29 cellular contexts compared by ENCODE assay signal in the genomic region with DNA sequence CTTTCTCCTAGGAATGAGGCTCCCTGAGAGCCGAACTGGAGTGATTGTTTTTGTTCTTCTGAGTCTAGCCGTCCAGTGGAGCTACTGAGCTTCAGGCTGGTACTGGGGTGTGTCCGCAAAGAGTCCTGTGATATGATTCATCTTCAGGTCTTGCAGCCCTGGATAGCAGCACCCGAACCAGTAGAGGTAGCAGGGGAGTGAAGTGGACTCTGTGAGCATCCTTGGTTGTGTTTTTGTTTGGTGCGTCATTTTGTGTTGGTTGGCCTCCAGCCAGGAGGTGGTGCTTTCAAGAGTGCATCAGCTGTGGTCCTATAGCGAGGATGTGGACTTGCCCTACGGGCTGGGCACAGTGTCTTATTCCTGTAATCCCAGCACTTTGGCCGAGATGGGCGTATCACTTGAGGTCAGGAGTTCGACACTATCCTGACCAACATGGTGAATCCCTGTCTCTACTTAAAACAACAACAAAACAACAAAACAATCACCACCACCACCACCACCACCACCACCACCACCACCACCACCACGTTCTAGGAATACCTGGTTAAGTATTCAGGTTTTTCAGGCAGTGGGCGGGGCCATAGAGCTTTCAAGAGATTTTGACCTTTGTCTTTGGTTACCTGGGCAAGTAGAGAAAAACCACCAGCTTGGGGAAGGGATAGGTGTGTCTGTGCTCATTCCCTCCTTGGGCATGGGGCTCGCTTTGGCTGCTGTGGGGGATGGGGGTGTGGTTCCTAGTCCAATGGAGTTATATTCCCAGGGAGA.
DNase-seq lines count a peak whose midpoint lies in the region; ATAC-seq, FAIRE-seq and TF ChIP-seq lines count a peak whose summit lies in the region.
"Had no signal": no experiment of that assay in that cellular context is flagged by ENCODE, and none has a peak within 500 bp of the region (broad histone marks: within the 10 kb centered on the region; RNA-seq: fewer than 3 reads in every experiment).

No MANE protein-coding gene starts in this region.

- TF ChIP-seq CTCF in HEK293 (tag by site-specific recombination; IDR thresholded peaks at IDR 0.05) (no peak), endothelial cell of umbilical vein (IDR thresholded peaks at IDR 0.05; ENCODE audit: extremely low read depth in 1 of 2, insufficient read depth in 1 of 2, low read depth in 1 of 2, low read length in 2 of 2) (no peak), osteoblast (IDR thresholded peaks at IDR 0.05; ENCODE audit: extremely low read depth, low read depth, low read length) (no peak), foreskin fibroblast (IDR thresholded peaks at IDR 0.05; ENCODE audit: low read depth, low read length) (no peak)

- no peaks in the 10 kb centered on the region for H3K9me3 ChIP-seq in HEK293 (ENCODE audit: control insufficient read depth, insufficient read depth, low read depth, low read length)
- no peaks in the 10 kb centered on the region for H3K9me3 ChIP-seq in endothelial cell of umbilical vein (replicated peaks; ENCODE audit: control insufficient read depth, insufficient read depth, low read length)
- H3K9me3 ChIP-seq in osteoblast (ENCODE audit: low read depth, low read length): no peaks in the 10 kb centered on the region
- H3K9me3 ChIP-seq: lower lobe of right lung, pancreas had no signal

- H3K36me3 Mint-ChIP-seq in activated CD4-positive, alpha-beta memory T cell treated with anti-CD3 and anti-CD28 coated beads for 36 hours: peaks cover 25% of the 10 kb centered on the region

- no peak for TF ChIP-seq POLR2A in endothelial cell of umbilical vein (IDR thresholded peaks at IDR 0.05; ENCODE audit: low read depth, low read length)

- CTCF ChIA-PET in HEK293 (lab: Yijun Ruan, JAX): no interaction called here
- CTCF ChIA-PET in endothelial cell of umbilical vein (lab: Charles Lee): interaction anchor here (0.6 to 2.2 kb wide), 4 partner anchors 12 to 304 kb away, joined by 3 to 10 read pairs (median 3); no protein-coding TSS in a partner anchor
- CTCF ChIA-PET in activated CD4-positive, alpha-beta memory T cell treated with anti-CD3 and anti-CD28 coated beads for 36 hours (lab: Charles Lee): no interaction called here

- dilution Hi-C loops in endothelial cell of umbilical vein (cut with MboI; ENCODE audit: extremely low pct_ligation_motif_present, low sequenced_read_pairs): no loop called here

- H3K27ac ChIP-seq in HEK293 (ENCODE audit: extremely low read depth, low read depth, low read length): no peak overlapping the region
- H3K27ac ChIP-seq in endothelial cell of umbilical vein (ENCODE audit: insufficient read depth, low read depth, low read length): no peak overlapping the region
- no peak overlapping the region for H3K27ac ChIP-seq in osteoblast (ENCODE audit: low read depth, low read length)
- H3K27ac ChIP-seq: BLaER1, cardiac muscle cell, KMS-11, lower lobe of right lung, pancreas, spleen, WERI-Rb-1 had no signal

- H3K27me3 ChIP-seq in endothelial cell of umbilical vein (ENCODE audit: control insufficient read depth in 2 of 2, insufficient read depth in 2 of 2, low read length in 2 of 2) (no peaks in the 10 kb centered on the region), osteoblast (ENCODE audit: insufficient read depth, low read length) (no peaks in the 10 kb centered on the region)
- H3K27me3 ChIP-seq: BLaER1, cardiac muscle cell, pancreas, spleen had no signal

- intact Hi-C loops in endothelial cell of umbilical vein (cut with micrococcal nuclease): loop anchor here (1.0 kb wide), 1 partner anchor 20 kb away; no protein-coding TSS in a partner anchor
- intact Hi-C loops in activated CD4-positive, alpha-beta memory T cell treated with anti-CD3 and anti-CD28 coated beads for 36 hours (cut with micrococcal nuclease): no loop called here

- H3K36me3 ChIP-seq in HEK293 (ENCODE audit: control insufficient read depth in 2 of 2, insufficient read depth in 1 of 2, low read length in 2 of 2): no peaks in the 10 kb centered on the region
- no peaks in the 10 kb centered on the region for H3K36me3 ChIP-seq in endothelial cell of umbilical vein (ENCODE audit: control insufficient read depth in 2 of 2, extremely low read depth in 1 of 2, insufficient read depth in 2 of 2, low read length in 2 of 2)
- H3K36me3 ChIP-seq in osteoblast (ENCODE audit: insufficient read depth, low read length): no peaks in the 10 kb centered on the region
- H3K36me3 ChIP-seq: cardiac muscle cell, lower lobe of right lung, pancreas, WERI-Rb-1 had no signal

- H3K27ac Mint-ChIP-seq in activated CD4-positive, alpha-beta memory T cell treated with anti-CD3 and anti-CD28 coated beads for 36 hours: no peak overlapping the region
- H3K27ac Mint-ChIP-seq: nephron progenitor cell, type B pancreatic cell had no signal

- H3K9ac ChIP-seq in endothelial cell of umbilical vein (replicated peaks; ENCODE audit: extremely low read depth, insufficient read depth, low read length): no peak overlapping the region
- H3K9ac ChIP-seq: BLaER1, KMS-11 had no signal

- H3K9me3 Mint-ChIP-seq in activated CD4-positive, alpha-beta memory T cell treated with anti-CD3 and anti-CD28 coated beads for 36 hours: peaks cover 28% of the 10 kb centered on the region

- H3K4me1 ChIP-seq in HEK293 (ENCODE audit: control insufficient read depth, insufficient read depth, low read length): 0 out of 2 replicates have a peak, but pooled peaks cover 5% of the 10 kb centered on the region
- H3K4me1 ChIP-seq in endothelial cell of umbilical vein (ENCODE audit: control insufficient read depth, extremely low read depth, insufficient read depth, low read length): no peaks in the 10 kb centered on the region
- H3K4me1 ChIP-seq in osteoblast (ENCODE audit: insufficient read depth, low read length): no peaks in the 10 kb centered on the region
- H3K4me1 ChIP-seq: BLaER1, lower lobe of right lung, pancreas, spleen had no signal

- BruUV-seq in endothelial cell of umbilical vein (replicated peaks; lab: Mats Ljungman, UMichigan): no TSS peak

- no peak overlapping the region for H3K4me2 ChIP-seq in endothelial cell of umbilical vein (ENCODE audit: insufficient read depth, low read length)
- H3K4me2 ChIP-seq in osteoblast (ENCODE audit: insufficient read depth, low read length): no peak overlapping the region
- H3K4me2 ChIP-seq: BLaER1, KMS-11 had no signal

- no peak for ATAC-seq in GM19467 (IDR thresholded peaks at IDR 0.05; ENCODE audit: unreplicated experiment)
- ATAC-seq: activated T-cell treated with anti-CD3 and anti-CD28 coated beads, Interleukin-2, amount 50 U/mL, for 4 hours; lower lobe of right lung; pancreas had no signal

- H3K4me3 ChIP-seq in HEK293 (ENCODE audit: low read depth, low read length) (no peak overlapping the region), endothelial cell of umbilical vein (replicated peaks in 1 of 3; ENCODE audit: insufficient read depth in 1 of 3, low read depth in 1 of 3, low read length in 3 of 3) (no peak overlapping the region), osteoblast (ENCODE audit: insufficient read depth, low read length) (no peak overlapping the region), foreskin fibroblast (ENCODE audit: low read depth in 1 of 2, low read length in 2 of 2) (no peak overlapping the region)
- H3K4me3 ChIP-seq: BLaER1, cardiac muscle cell, lower lobe of right lung, pancreas, spleen had no signal

- POLR2A ChIA-PET in HEK293 (lab: Yijun Ruan, JAX) (no interaction called here), endothelial cell of umbilical vein (lab: Charles Lee) (no interaction called here)
- POLR2A ChIA-PET in activated CD4-positive, alpha-beta memory T cell treated with anti-CD3 and anti-CD28 coated beads for 36 hours (lab: Charles Lee): no interaction called here

- FAIRE-seq in endothelial cell of umbilical vein (lab: Jason Lieb, UNC): no peak
- FAIRE-seq: GM19239, pancreas had no signal

- H3K79me2 ChIP-seq in endothelial cell of umbilical vein (ENCODE audit: control insufficient read depth, insufficient read depth, low read length) (no peaks in the 10 kb centered on the region), osteoblast (ENCODE audit: insufficient read depth, low read length) (peaks cover 4% of the 10 kb centered on the region)

- no peak overlapping the region for H2AFZ ChIP-seq in endothelial cell of umbilical vein (ENCODE audit: low read depth, low read length)
- H2AFZ ChIP-seq in osteoblast (ENCODE audit: low read length): no peak overlapping the region

- no peaks in the 10 kb centered on the region for H3K9me1 ChIP-seq in endothelial cell of umbilical vein (replicated peaks; ENCODE audit: control insufficient read depth, extremely low read depth, insufficient read depth, low read length)

- peak; percentile 90 for DNase-seq in T1000 (lab: John Stamatoyannopoulos, UW)
- DNase-seq in endothelial cell of umbilical vein (ENCODE audit: low read depth, low spot score): peak; percentile 34
- peak; percentile 17 for DNase-seq in osteoblast (ENCODE audit: insufficient read length, low spot score, missing footprints)
- DNase-seq in NCI-H446 (lab: John Stamatoyannopoulos, UW): no peak
- no peak for DNase-seq in foreskin fibroblast
- DNase-seq in activated CD4-positive, alpha-beta memory T cell treated with anti-CD3 and anti-CD28 coated beads for 36 hours: no peak
- DNase-seq: activated CD4-positive, alpha-beta T cell treated with anti-CD3 and anti-CD28 coated beads for 48 hours; activated naive CD4-positive, alpha-beta T cell; activated T-cell treated with anti-CD3 and anti-CD28 coated beads, Interleukin-2, amount 50 U/mL, for 4 hours; cortex of kidney; DMS79; GF-D8; lower lobe of right lung; NCI-H1417 treated with DMSO at 0.1 percent for 48 hours; NCI-H2081; nephron progenitor cell; pancreas; retina; SHP77; spleen; stimulated activated CD4-positive, alpha-beta T cell treated with anti-CD3 and anti-CD28 coated beads, Interleukin-2, amount 100 ng/mL, for 48 hours; WERI-Rb-1 had no signal

- H3K4me3 Mint-ChIP-seq in activated CD4-positive, alpha-beta memory T cell treated with anti-CD3 and anti-CD28 coated beads for 36 hours: no peak overlapping the region
- H3K4me3 Mint-ChIP-seq: activated T-cell treated with anti-CD3 and anti-CD28 coated beads, Interleukin-2, amount 50 U/mL, for 4 hours; nephron progenitor cell; type B pancreatic cell had no signal

- H4K20me1 ChIP-seq in endothelial cell of umbilical vein (replicated peaks; ENCODE audit: control insufficient read depth, extremely low read depth, insufficient read depth, low read length) (no peaks in the 10 kb centered on the region), osteoblast (ENCODE audit: insufficient read depth, low read length) (peaks cover 4% of the 10 kb centered on the region)
- H4K20me1 ChIP-seq: BLaER1 had no signal

- H3K4me1 Mint-ChIP-seq in activated CD4-positive, alpha-beta memory T cell treated with anti-CD3 and anti-CD28 coated beads for 36 hours (ENCODE audit: low read depth): no peaks in the 10 kb centered on the region
- H3K4me1 Mint-ChIP-seq: nephron progenitor cell had no signal

- H3K27me3 Mint-ChIP-seq in activated CD4-positive, alpha-beta memory T cell treated with anti-CD3 and anti-CD28 coated beads for 36 hours: no peaks in the 10 kb centered on the region
- H3K27me3 Mint-ChIP-seq: type B pancreatic cell had no signal

TF ChIP-seq in HEK293, 187 proteins besides CTCF, POLR2A, EP300 and RAD21 (continues in another document):
- no peak for TF ChIP-seq ZNF623 (tag by site-specific recombination; IDR thresholded peaks at IDR 0.05)

TF ChIP-seq in endothelial cell of umbilical vein, 7 proteins besides CTCF, POLR2A, EP300 and RAD21 (continues in another document):
- TF ChIP-seq MYC (IDR thresholded peaks at IDR 0.05; ENCODE audit: low read depth, low read length): no peak

Comparison
In these comparisons a context has a peak if more than half of its experiments do, and no peak if none do; other contexts are left out.
1. DNase-seq: peak in T1000 (single experiment), endothelial cell of umbilical vein (single experiment) and osteoblast (single experiment); none in NCI-H446 (0 of 2), foreskin fibroblast (0 of 2) and activated CD4-positive, alpha-beta memory T cell treated with anti-CD3 and anti-CD28 coated beads for 36 hours (single experiment).